In genomic region chr3:12179441-12179840, GRCh38 we compare ENCODE assay signal across 15 cellular contexts. TPM values are rescaled to one million over a fixed set of nuclear protein-coding genes. Genes with fewer than 3 reads are reported as not detected.
"Had no signal": no experiment of that assay in that cellular context is flagged by ENCODE, and none has a peak within 500 bp of the region (broad histone marks: within the 10 kb centered on the region; RNA-seq: fewer than 3 reads in every experiment).

No MANE protein-coding gene starts in this region.

- H3K4me1 ChIP-seq: gastroesophageal sphincter, sigmoid colon, uterus had no signal

- H3K9me2 ChIP-seq: SK-N-SH had no signal

- ATAC-seq: gastroesophageal sphincter had no signal

- DNase-seq: activated CD4-positive, alpha-beta T cell treated with anti-CD3 and anti-CD28 coated beads, Interleukin-2, amount 50 U/mL, for 4 hours; activated CD8-positive, alpha-beta memory T cell treated with anti-CD3 and anti-CD28 coated beads, Interleukin-2, amount 50 U/mL, for 4 hours; activated effector memory CD4-positive, alpha-beta T cell treated with anti-CD3 and anti-CD28 coated beads, Interleukin-2, amount 50 U/mL, for 16 hours; activated naive CD8-positive, alpha-beta T cell treated with anti-CD3 and anti-CD28 coated beads, Interleukin-2, amount 10 ng/mL, durations not matched to agents 7 days and 5 days; aorta; kidney; sigmoid colon; SK-N-SH; stimulated activated CD4-positive, alpha-beta T cell treated with anti-CD3 and anti-CD28 coated beads, Interleukin-2, amount 100 ng/mL, for 24 hours; uterus had no signal

- H2AFZ ChIP-seq: hepatocyte had no signal

- H3K36me3 ChIP-seq: gastroesophageal sphincter, sigmoid colon, stomach, uterus had no signal

- H3K4me1 Mint-ChIP-seq: neural crest cell had no signal

- H3K79me2 ChIP-seq: hepatocyte had no signal

- H3K9me3 ChIP-seq: gastroesophageal sphincter, sigmoid colon, SK-N-SH, stomach, uterus had no signal

- H3K9me3 Mint-ChIP-seq: activated naive CD8-positive, alpha-beta T cell treated with anti-CD3 and anti-CD28 coated beads, Interleukin-2, amount 10 ng/mL, durations not matched to agents 7 days and 5 days; neural crest cell had no signal

- H3K27me3 ChIP-seq: gastroesophageal sphincter, hepatocyte, sigmoid colon, stomach, uterus had no signal

- FAIRE-seq: colon, kidney had no signal

- H3K27ac Mint-ChIP-seq: activated naive CD8-positive, alpha-beta T cell treated with anti-CD3 and anti-CD28 coated beads, Interleukin-2, amount 10 ng/mL, durations not matched to agents 7 days and 5 days had no signal

- H3K36me3 Mint-ChIP-seq: activated naive CD8-positive, alpha-beta T cell treated with anti-CD3 and anti-CD28 coated beads, Interleukin-2, amount 10 ng/mL, durations not matched to agents 7 days and 5 days had no signal

- H3K27ac ChIP-seq: gastroesophageal sphincter, hepatocyte, uterus had no signal

- H3K4me3 ChIP-seq: gastroesophageal sphincter, hepatocyte, sigmoid colon, stomach, uterus had no signal

- H3K4me2 ChIP-seq: hepatocyte, SK-N-SH had no signal

- H3K9ac ChIP-seq: SK-N-SH had no signal

- H3K4me3 Mint-ChIP-seq: activated naive CD8-positive, alpha-beta T cell treated with anti-CD3 and anti-CD28 coated beads, Interleukin-2, amount 10 ng/mL, durations not matched to agents 7 days and 5 days; neural crest cell had no signal

RNA-seq across cellular contexts. Expression of gene TIMP4, which starts 20.7 kb away (rescaled TPM):
- total RNA-seq: activated naive CD8-positive, alpha-beta T cell treated with anti-CD3 and anti-CD28 coated beads, Interleukin-2, amount 10 ng/mL, durations not matched to agents 7 days and 5 days had no signal
- polyA plus RNA-seq: SK-N-SH had no signal
